Comparison of ENCODE assay signal across 14 cellular contexts in the genomic region with DNA sequence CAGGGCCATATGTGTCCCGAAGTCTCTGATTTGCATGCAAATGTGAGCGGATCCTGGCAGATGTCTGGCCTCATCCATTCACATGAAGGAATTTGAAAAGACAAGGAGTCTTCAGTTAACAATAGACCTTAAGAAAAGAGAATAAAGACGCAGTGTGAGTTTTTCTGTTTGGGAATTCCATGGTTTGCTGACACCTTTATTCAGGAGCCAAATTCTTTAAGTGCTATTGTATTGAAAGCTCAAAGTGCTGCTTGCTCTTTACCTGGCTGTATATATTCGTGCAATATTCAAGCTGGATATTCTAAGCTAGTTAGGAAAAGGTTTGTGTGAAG. TPM values are rescaled to one million over a fixed set of nuclear protein-coding genes. Genes with fewer than 3 reads are reported as not detected.
DNase-seq lines count a peak whose midpoint lies in the region; ATAC-seq and TF ChIP-seq lines count a peak whose summit lies in the region.
"Had no signal": no experiment of that assay in that cellular context is flagged by ENCODE, and none has a peak within 500 bp of the region (broad histone marks: within the 10 kb centered on the region; RNA-seq: fewer than 3 reads in every experiment).

No MANE protein-coding gene starts in this region.

- H3K4me1 Mint-ChIP-seq in CD4-positive, alpha-beta memory T cell, result peaks cover 1 to 21% (median 18%) of the 10 kb centered on the region in 4 donors
- H3K4me1 Mint-ChIP-seq in glutamatergic neuron (ENCODE audit: low read depth, unreplicated experiment) (peaks cover 44% of the 10 kb centered on the region), neural crest cell (peaks cover 60% of the 10 kb centered on the region)
- H3K4me1 Mint-ChIP-seq in stimulated activated memory B cell treated with anti-CD40 and anti-IgM and Interleukin-4, amounts not matched to agents 10 μg/mL and 1 μg/mL and 100 μg/mL, for 72 hours, result peaks cover 31% of the 10 kb centered on the region

- POLR2A ChIA-PET in CD4-positive, alpha-beta memory T cell (lab: Charles Lee; ENCODE audit: partially characterized antibody), result no interaction called here

- no peak for DNase-seq in CD4-positive, alpha-beta memory T cell
- DNase-seq in LNCaP clone FGC (ENCODE audit: low read depth) (no peak), glutamatergic neuron (no peak), neural crest cell (ENCODE audit: low read depth, low spot score) (peak; percentile 17), NCI-H2029 treated with DMSO at 0.1 percent for 48 hours (lab: John Stamatoyannopoulos, UW) (no peak)
- DNase-seq: foreskin keratinocyte, NCI-H1092 treated with DMSO at 0.1 percent for 48 hours, NCI-H446 treated with DMSO at 0.1 percent for 48 hours had no signal

- H3K27ac ChIP-seq in CD4-positive, alpha-beta memory T cell (ENCODE audit: low read depth, low read length), result no peak overlapping the region
- H3K27ac ChIP-seq: BLaER1, foreskin keratinocyte had no signal

- H3K4me1 ChIP-seq in CD4-positive, alpha-beta memory T cell (ENCODE audit: insufficient read depth, low read length), result no peaks in the 10 kb centered on the region
- H3K4me1 ChIP-seq: BLaER1, foreskin keratinocyte had no signal

- ATAC-seq in stimulated activated memory B cell treated with anti-CD40 and anti-IgM and Interleukin-4, amounts not matched to agents 10 μg/mL and 1 μg/mL and 100 μg/mL, for 72 hours, result no peak
- ATAC-seq in HG03196 (IDR thresholded peaks at IDR 0.05; ENCODE audit: unreplicated experiment), result no peak
- ATAC-seq in GM18505 (IDR thresholded peaks at IDR 0.05; ENCODE audit: unreplicated experiment), result no peak

- no peak overlapping the region for H3K4me3 ChIP-seq in CD4-positive, alpha-beta memory T cell (ENCODE audit: low read length in 2 of 2)
- peak overlapping the region; percentile 76 for H3K4me3 ChIP-seq in LNCaP clone FGC (ENCODE audit: low read depth, low read length)
- H3K4me3 ChIP-seq: BLaER1 had no signal

- peaks cover 32 to 39% of the 10 kb centered on the region in 2 donors for H3K27me3 Mint-ChIP-seq in CD4-positive, alpha-beta memory T cell
- peaks cover 16% of the 10 kb centered on the region for H3K27me3 Mint-ChIP-seq in glutamatergic neuron (ENCODE audit: unreplicated experiment)
- peaks cover 45% of the 10 kb centered on the region for H3K27me3 Mint-ChIP-seq in neural crest cell (ENCODE audit: low read depth)
- peaks cover 12% of the 10 kb centered on the region for H3K27me3 Mint-ChIP-seq in stimulated activated memory B cell treated with anti-CD40 and anti-IgM and Interleukin-4, amounts not matched to agents 10 μg/mL and 1 μg/mL and 100 μg/mL, for 72 hours

- intact Hi-C loops in CD4-positive, alpha-beta memory T cell (cut with micrococcal nuclease), result no loop called here

- TF ChIP-seq POLR2A in GM18505 (IDR thresholded peaks at IDR 0.05; ENCODE audit: borderline replicate concordance, extremely low read depth, insufficient read depth, insufficient read length), result no peak

- peaks cover 2 to 3% of the 10 kb centered on the region in 2 donors for H3K36me3 Mint-ChIP-seq in CD4-positive, alpha-beta memory T cell
- H3K36me3 Mint-ChIP-seq in glutamatergic neuron (ENCODE audit: unreplicated experiment) (peaks cover 10% of the 10 kb centered on the region), neural crest cell (ENCODE audit: low read depth) (peaks cover 8% of the 10 kb centered on the region)
- no peaks in the 10 kb centered on the region for H3K36me3 Mint-ChIP-seq in stimulated activated memory B cell treated with anti-CD40 and anti-IgM and Interleukin-4, amounts not matched to agents 10 μg/mL and 1 μg/mL and 100 μg/mL, for 72 hours

- H3K27ac Mint-ChIP-seq in CD4-positive, alpha-beta memory T cell, result no peak overlapping the region
- H3K27ac Mint-ChIP-seq in glutamatergic neuron (ENCODE audit: unreplicated experiment) (peak overlapping the region; percentile 94), neural crest cell (ENCODE audit: unreplicated experiment) (peak overlapping the region; percentile 95)
- no peak overlapping the region for H3K27ac Mint-ChIP-seq in stimulated activated memory B cell treated with anti-CD40 and anti-IgM and Interleukin-4, amounts not matched to agents 10 μg/mL and 1 μg/mL and 100 μg/mL, for 72 hours
- H3K27ac Mint-ChIP-seq: dendritic cell treated with granulocyte-macrophage colony-stimulating factor and Interleukin-4, amounts not matched to agents 40 ng/mL and 50 ng/mL, for 4 days had no signal

- no peaks in the 10 kb centered on the region for H3K27me3 ChIP-seq in CD4-positive, alpha-beta memory T cell (ENCODE audit: insufficient read depth, low read length)
- H3K27me3 ChIP-seq: BLaER1 had no signal

- H3K4me3 Mint-ChIP-seq in CD4-positive, alpha-beta memory T cell, result peak overlapping the region in 6 of 8 donors; percentile 33 to 68 (median 44)
- H3K4me3 Mint-ChIP-seq in glutamatergic neuron (ENCODE audit: unreplicated experiment) (peak overlapping the region; percentile 95), neural crest cell (peak overlapping the region; percentile 95)
- no peak overlapping the region for H3K4me3 Mint-ChIP-seq in stimulated activated memory B cell treated with anti-CD40 and anti-IgM and Interleukin-4, amounts not matched to agents 10 μg/mL and 1 μg/mL and 100 μg/mL, for 72 hours

- CTCF ChIA-PET in CD4-positive, alpha-beta memory T cell (lab: Charles Lee; ENCODE audit: partially characterized antibody), result no interaction called here

- no peaks in the 10 kb centered on the region for H3K36me3 ChIP-seq in CD4-positive, alpha-beta memory T cell (ENCODE audit: insufficient read depth, low read length)
- H3K36me3 ChIP-seq: BLaER1 had no signal

- TF ChIP-seq CTCF in LNCaP clone FGC (IDR thresholded peaks at IDR 0.05; ENCODE audit: control insufficient read depth, extremely low read depth, insufficient read depth) (no peak), glutamatergic neuron (IDR thresholded peaks at IDR 0.05; ENCODE audit: partially characterized antibody, unreplicated experiment) (no peak), neural crest cell (conservative IDR thresholded peaks at IDR 0.05) (no peak)

- peaks cover 0 to 12% (median 1%) of the 10 kb centered on the region in 8 donors for H3K9me3 Mint-ChIP-seq in CD4-positive, alpha-beta memory T cell
- H3K9me3 Mint-ChIP-seq in glutamatergic neuron (ENCODE audit: unreplicated experiment) (peaks cover 19% of the 10 kb centered on the region), neural crest cell (no peaks in the 10 kb centered on the region)
- H3K9me3 Mint-ChIP-seq in stimulated activated memory B cell treated with anti-CD40 and anti-IgM and Interleukin-4, amounts not matched to agents 10 μg/mL and 1 μg/mL and 100 μg/mL, for 72 hours, result no peaks in the 10 kb centered on the region
- H3K9me3 Mint-ChIP-seq: dendritic cell treated with granulocyte-macrophage colony-stimulating factor and Interleukin-4, amounts not matched to agents 40 ng/mL and 50 ng/mL, for 4 days had no signal

- H3K9me3 ChIP-seq in CD4-positive, alpha-beta memory T cell (ENCODE audit: control insufficient read depth in 1 of 2, low read length in 2 of 2), result no peaks in the 10 kb centered on the region

RNA-seq across cellular contexts. Expression of a gene that starts 2.2 kb away (rescaled TPM):
- under 1 TPM; 0.22 to 0.23 TPM for total RNA-seq in CD4-positive, alpha-beta memory T cell
- polyA plus RNA-seq in CD4-positive, alpha-beta memory T cell, result under 1 TPM in 1 of 2 donors, not detected in 1; 0.17 TPM
- 127 TPM for total RNA-seq in glutamatergic neuron (ENCODE audit: unreplicated experiment)
- 77.6 and 85.2 TPM in 2 replicates for total RNA-seq in neural crest cell
- total RNA-seq: lung microvascular endothelial cell had no signal

Comparison
In these comparisons a context has a peak if more than half of its experiments do, and no peak if none do; other contexts are left out.
1. H3K27ac Mint-ChIP-seq: peak in glutamatergic neuron (single experiment) and neural crest cell (single experiment); none in CD4-positive, alpha-beta memory T cell (0 of 7) and stimulated activated memory B cell treated with anti-CD40 and anti-IgM and Interleukin-4, amounts not matched to agents 10 μg/mL and 1 μg/mL and 100 μg/mL, for 72 hours (single experiment).
2. RNA of a gene that starts 2.2 kb away (total RNA-seq): 127 TPM in glutamatergic neuron (single experiment) and 77.6 to 85.2 TPM in neural crest cell; 0.22 to 0.23 TPM in CD4-positive, alpha-beta memory T cell; every median in the first group is over 10 times any median in the second.